In the genomic region with DNA sequence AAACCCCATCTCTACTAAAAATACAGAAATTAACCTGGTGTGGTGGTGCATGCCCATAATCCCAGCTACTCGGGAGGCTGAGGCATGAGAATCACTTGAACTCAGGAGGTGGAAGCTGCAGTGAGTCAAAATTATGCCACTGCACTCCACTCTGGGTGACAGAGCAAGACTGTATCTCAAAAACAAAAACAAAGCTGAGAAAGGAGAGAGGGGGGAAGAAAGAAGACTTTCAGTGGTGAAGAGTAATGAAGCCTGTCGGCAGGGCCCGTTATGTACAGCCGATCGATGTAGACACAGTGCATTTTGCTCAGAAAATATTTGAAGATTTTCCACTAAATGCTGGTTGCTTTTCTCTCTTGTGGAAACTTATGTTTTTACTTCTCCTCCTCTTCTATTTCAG, we compare ENCODE assay signal across 18 cellular contexts. TPM values are rescaled to one million over a fixed set of nuclear protein-coding genes. Genes with fewer than 3 reads are reported as not detected.
DNase-seq lines count a peak whose midpoint lies in the region; ATAC-seq and TF ChIP-seq lines count a peak whose summit lies in the region.
"Had no signal": no experiment of that assay in that cellular context is flagged by ENCODE, and none has a peak within 500 bp of the region (broad histone marks: within the 10 kb centered on the region; RNA-seq: fewer than 3 reads in every experiment).

No MANE protein-coding gene starts in this region.

- H3K4me3 ChIP-seq in GM12864 (ENCODE audit: low read depth, low read length): peak overlapping the region; percentile 23; the same call in 1 of the 2 replicates
- H3K4me3 ChIP-seq: GM23338, psoas muscle had no signal

- peaks cover 29% of the 10 kb centered on the region for H3K4me1 Mint-ChIP-seq in T-helper 17 cell

- H3K27ac Mint-ChIP-seq in T-helper 17 cell: no peak overlapping the region
- H3K27ac Mint-ChIP-seq: GM23338, T-cell had no signal

- DNase-seq in GM12864 (ENCODE audit: low read depth) (no peak), inferior parietal cortex (ENCODE audit: extremely low spot score) (no peak), T-helper 17 cell (no peak)
- DNase-seq in stimulated activated CD4-positive, alpha-beta T cell treated with anti-CD3 and anti-CD28 coated beads, Interleukin-4, amount 100 ng/mL, for 24 hours: no peak
- DNase-seq: activated CD4-positive, CD25-positive, alpha-beta regulatory T cell treated with anti-CD3 and anti-CD28 coated beads, Interleukin-2, amount 50 U/mL, for 72 hours; DMS153; kidney glomerular epithelial cell; NCI-H1436; NCI-H524 treated with DMSO at 0.1 percent for 48 hours; psoas muscle; T-cell had no signal

- ATAC-seq in GM19395 (IDR thresholded peaks at IDR 0.05; ENCODE audit: unreplicated experiment) (peak; percentile 88), HG02610 (IDR thresholded peaks at IDR 0.05; ENCODE audit: unreplicated experiment) (peak; percentile 74), HG03520 (IDR thresholded peaks at IDR 0.05; ENCODE audit: unreplicated experiment) (peak; percentile 71), GM18519 (IDR thresholded peaks at IDR 0.05; ENCODE audit: low FRiP score, unreplicated experiment) (no peak), T-helper 17 cell (no peak)
- ATAC-seq: GM23338, Panc1, psoas muscle, T-cell had no signal

- H3K9me3 ChIP-seq in T-helper 17 cell (ENCODE audit: control insufficient read depth, low read length, poor library complexity, severe bottlenecking): no peaks in the 10 kb centered on the region
- H3K9me3 ChIP-seq: psoas muscle had no signal

- no peak for TF ChIP-seq CTCF in GM12864 (IDR thresholded peaks at IDR 0.05; ENCODE audit: low read depth, low read length, missing control alignments)

- H3K36me3 Mint-ChIP-seq in T-helper 17 cell (ENCODE audit: low read depth): no peaks in the 10 kb centered on the region

- H3K4me3 Mint-ChIP-seq in T-helper 17 cell: no peak overlapping the region
- H3K4me3 Mint-ChIP-seq: central memory CD8-positive, alpha-beta T cell; GM23338; T-cell had no signal

- H3K27me3 Mint-ChIP-seq in T-helper 17 cell: no peaks in the 10 kb centered on the region
- H3K27me3 Mint-ChIP-seq: central memory CD8-positive, alpha-beta T cell; T-cell had no signal

RNA-seq across cellular contexts. Expression of a gene that starts 13.8 kb away (rescaled TPM):
- 10 to 100 TPM; 23.7 to 30.8 TPM for total RNA-seq in T-helper 17 cell

Comparison
In these comparisons a context has a peak if more than half of its experiments do, and no peak if none do; other contexts are left out.
1. ATAC-seq: peak in GM19395 (single experiment), HG02610 (single experiment) and HG03520 (single experiment); none in GM18519 (single experiment) and T-helper 17 cell (single experiment).